ENCODE assay signal across 16 cellular contexts in the genomic region with DNA sequence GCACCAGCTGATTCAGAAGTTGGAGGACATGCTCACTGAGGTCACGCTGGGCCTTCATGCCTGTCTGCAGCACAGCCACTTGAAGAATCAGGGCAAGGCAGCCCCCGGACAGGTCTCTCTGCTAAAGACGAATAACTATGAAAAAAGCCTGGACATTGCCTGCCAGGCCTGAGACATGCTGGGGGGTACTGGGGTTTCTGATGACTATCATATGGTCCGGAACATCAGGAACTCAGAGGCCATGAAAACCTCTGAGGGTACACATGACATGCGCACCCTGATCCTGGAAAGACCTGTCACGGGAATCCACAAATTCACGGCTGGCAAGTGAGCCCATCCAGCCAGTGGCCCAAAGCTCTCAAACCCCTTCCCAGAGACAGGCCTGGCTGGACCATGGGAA. TPM values are rescaled to one million over a fixed set of nuclear protein-coding genes. Genes with fewer than 3 reads are reported as not detected.
DNase-seq lines count a peak whose midpoint lies in the region; ATAC-seq, FAIRE-seq and TF ChIP-seq lines count a peak whose summit lies in the region.
"Had no signal": no experiment of that assay in that cellular context is flagged by ENCODE, and none has a peak within 500 bp of the region (broad histone marks: within the 10 kb centered on the region; RNA-seq: fewer than 3 reads in every experiment).

No MANE protein-coding gene starts in this region.

- no peaks in the 10 kb centered on the region for H3K9me3 Mint-ChIP-seq in activated T-cell treated with anti-CD3 and anti-CD28 coated beads, Interleukin-2, amount 50 U/mL, for 24 hours
- H3K9me3 Mint-ChIP-seq in activated T-helper 17 cell treated with anti-CD3 and anti-CD28 coated beads, Interleukin-2, amount 50 U/mL, for 72 hours: no peaks in the 10 kb centered on the region

- no peak overlapping the region for H3K4me3 ChIP-seq in smooth muscle cell
- H3K4me3 ChIP-seq in SJCRH30: no peak overlapping the region
- H3K4me3 ChIP-seq: K562, PC-9 had no signal

- no peaks in the 10 kb centered on the region for H3K36me3 Mint-ChIP-seq in activated T-cell treated with anti-CD3 and anti-CD28 coated beads, Interleukin-2, amount 50 U/mL, for 24 hours (ENCODE audit: low read depth)
- no peaks in the 10 kb centered on the region for H3K36me3 Mint-ChIP-seq in activated T-helper 17 cell treated with anti-CD3 and anti-CD28 coated beads, Interleukin-2, amount 50 U/mL, for 72 hours (ENCODE audit: low read depth)

- no peak overlapping the region for H2AFZ ChIP-seq in smooth muscle cell (ENCODE audit: low read depth)
- H2AFZ ChIP-seq: PC-9 had no signal

- peak overlapping the region; percentile 88 for H3K27ac Mint-ChIP-seq in activated T-cell treated with anti-CD3 and anti-CD28 coated beads, Interleukin-2, amount 50 U/mL, for 24 hours
- H3K27ac Mint-ChIP-seq in activated T-helper 17 cell treated with anti-CD3 and anti-CD28 coated beads, Interleukin-2, amount 50 U/mL, for 72 hours: peak overlapping the region; percentile 51

- H4K20me1 ChIP-seq in smooth muscle cell (ENCODE audit: low read depth): no peaks in the 10 kb centered on the region

- H3K4me3 Mint-ChIP-seq in activated T-cell treated with anti-CD3 and anti-CD28 coated beads, Interleukin-2, amount 50 U/mL, for 24 hours: no peak overlapping the region
- no peak overlapping the region for H3K4me3 Mint-ChIP-seq in activated T-helper 17 cell treated with anti-CD3 and anti-CD28 coated beads, Interleukin-2, amount 50 U/mL, for 72 hours

- H3K4me1 ChIP-seq in smooth muscle cell (ENCODE audit: low read depth) (no peaks in the 10 kb centered on the region), SJCRH30 (no peaks in the 10 kb centered on the region)

- H3K27me3 Mint-ChIP-seq in activated T-cell treated with anti-CD3 and anti-CD28 coated beads, Interleukin-2, amount 50 U/mL, for 24 hours: peaks cover 26% of the 10 kb centered on the region
- no peaks in the 10 kb centered on the region for H3K27me3 Mint-ChIP-seq in activated T-helper 17 cell treated with anti-CD3 and anti-CD28 coated beads, Interleukin-2, amount 50 U/mL, for 72 hours

- no peaks in the 10 kb centered on the region for H3K79me2 ChIP-seq in smooth muscle cell (ENCODE audit: low read depth)

- H3K4me2 ChIP-seq in smooth muscle cell: no peak overlapping the region
- H3K4me2 ChIP-seq: PC-9 had no signal

- no peaks in the 10 kb centered on the region for H3F3A ChIP-seq in smooth muscle cell (ENCODE audit: low read depth)

- ATAC-seq in activated T-helper 17 cell treated with anti-CD3 and anti-CD28 coated beads, Interleukin-2, amount 50 U/mL, for 72 hours (replicated peaks): no peak

- WGBS in smooth muscle cell (ENCODE audit: low lambda C conversion rate): 97% methylated on average over 7 of the region's 7 CpGs

- H3K9ac ChIP-seq in smooth muscle cell (ENCODE audit: low read depth): peak overlapping the region; percentile 69

- no peak for TF ChIP-seq POLR2A in GM12891 (IDR thresholded peaks at IDR 0.05; ENCODE audit: low read depth, low read length)

- peak; percentile 9 for FAIRE-seq in GM12891 (lab: Jason Lieb, UNC)
- FAIRE-seq: A204.1, G401.6, K562 had no signal

- peaks cover 13% of the 10 kb centered on the region for H3K27me3 ChIP-seq in smooth muscle cell (ENCODE audit: low read depth)
- H3K27me3 ChIP-seq in SJCRH30: no peaks in the 10 kb centered on the region

- no peaks in the 10 kb centered on the region for H3K36me3 ChIP-seq in smooth muscle cell (ENCODE audit: low read depth)
- no peaks in the 10 kb centered on the region for H3K36me3 ChIP-seq in SJCRH30

- no peak for DNase-seq in activated T-cell treated with anti-CD3 and anti-CD28 coated beads, Interleukin-2, amount 50 U/mL, for 24 hours
- no peak for DNase-seq in activated T-cell treated with anti-CD3 and anti-CD28 coated beads, Interleukin-2, amount 50 U/mL, for 1 hour
- no peak for DNase-seq in GM12891 (ENCODE audit: insufficient read length, low spot score)
- no peak for DNase-seq in smooth muscle cell (lab: John Stamatoyannopoulos, UW; ENCODE audit: unreplicated experiment)
- no peak for DNase-seq in SIG-M5 treated with dmso at 0.1 percent for 504 hours (lab: John Stamatoyannopoulos, UW; ENCODE audit: unreplicated experiment)
- DNase-seq in SJCRH30: no peak
- DNase-seq: GOT3, NCI-H1436, NCI-H2171, NCI-H446 treated with DMSO at 0.1 percent for 48 hours, NCI-H748 treated with DMSO at 0.1 percent for 48 hours, PC-9 had no signal

- peaks cover 41% of the 10 kb centered on the region for H3K4me1 Mint-ChIP-seq in activated T-cell treated with anti-CD3 and anti-CD28 coated beads, Interleukin-2, amount 50 U/mL, for 24 hours (ENCODE audit: low read depth)
- H3K4me1 Mint-ChIP-seq in activated T-helper 17 cell treated with anti-CD3 and anti-CD28 coated beads, Interleukin-2, amount 50 U/mL, for 72 hours: peaks cover 11% of the 10 kb centered on the region

- H3K9me3 ChIP-seq in smooth muscle cell (replicated peaks; ENCODE audit: low read depth) (no peaks in the 10 kb centered on the region), SJCRH30 (replicated peaks) (no peaks in the 10 kb centered on the region)

- TF ChIP-seq CTCF in smooth muscle cell (IDR thresholded peaks at IDR 0.05; ENCODE audit: borderline replicate concordance, insufficient read depth, poor library complexity, severe bottlenecking): no peak

- H3K27ac ChIP-seq in smooth muscle cell (ENCODE audit: low read depth) (peak overlapping the region; percentile 83), SJCRH30 (no peak overlapping the region)
- H3K27ac ChIP-seq: PC-9 had no signal

TF ChIP-seq in GM12891, 5 proteins besides CTCF, POLR2A, EP300 and RAD21:
- TF ChIP-seq POLR2AphosphoS5 (IDR thresholded peaks at IDR 0.05; ENCODE audit: low read depth, low read length): no peak
- TF ChIP-seq TAF1 (IDR thresholded peaks at IDR 0.05; ENCODE audit: low read depth, low read length): no peak
- no peak for TF ChIP-seq POU2F2 (IDR thresholded peaks at IDR 0.05; ENCODE audit: low read depth, low read length)
- no peak for TF ChIP-seq PAX5 (IDR thresholded peaks at IDR 0.05; ENCODE audit: insufficient read depth, low read length, severe bottlenecking)
- TF ChIP-seq SPI1 (IDR thresholded peaks at IDR 0.05; ENCODE audit: low read depth, low read length): no peak
TF ChIP-seq in GM12891: peak in this region for 0.

RNA-seq across cellular contexts. Expression of gene C12orf42, which starts 8.8 kb away (rescaled TPM):
- 0.51 TPM for polyA plus RNA-seq in GM12891 (2012; ENCODE audit: low read depth, missing spikeins)
- total RNA-seq in activated T-helper 17 cell treated with anti-CD3 and anti-CD28 coated beads, Interleukin-2, amount 50 U/mL, for 72 hours: not detected
- not detected in 2 replicates for total RNA-seq in smooth muscle cell
- polyA plus RNA-seq in smooth muscle cell: not detected in 2 replicates
- not detected in 2 replicates for total RNA-seq in SJCRH30 (2014; rRNA removed; shearing (Covaris generic))
- total RNA-seq: K562, PC-9 had no signal
- polyA plus RNA-seq: K562 had no signal
